In the genomic region with DNA sequence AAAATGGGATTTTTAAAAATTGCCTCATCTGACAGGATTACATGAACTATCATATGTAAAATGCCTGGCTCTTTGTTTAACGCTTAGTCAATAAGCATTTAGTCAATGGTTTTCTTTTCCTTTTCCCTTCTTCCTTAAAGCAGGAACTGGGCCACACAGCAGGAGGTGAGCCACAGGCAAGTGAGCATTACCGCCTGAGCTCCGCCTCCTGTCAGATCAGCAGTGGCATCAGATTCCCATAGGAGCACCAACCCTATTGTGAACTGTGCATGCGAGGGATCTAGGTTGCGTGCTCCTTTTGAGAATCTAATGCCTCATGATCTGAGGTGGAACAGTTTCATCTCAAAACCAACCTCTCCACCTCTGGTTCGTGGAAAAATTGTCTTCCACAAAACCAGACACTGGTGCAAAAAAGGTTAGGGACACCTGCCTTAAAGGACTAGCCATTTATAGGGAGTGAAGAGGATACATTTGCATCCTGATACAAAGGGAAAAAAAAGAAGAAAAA, we compare ENCODE assay signal across 20 cellular contexts.
A peak's percentile ranks its signal among the peaks of the same experiment; 100 is the strongest.
DNase-seq lines count a peak whose midpoint lies in the region; ATAC-seq and TF ChIP-seq lines count a peak whose summit lies in the region.
"Had no signal": no experiment of that assay in that cellular context is flagged by ENCODE, and none has a peak within 500 bp of the region (broad histone marks: within the 10 kb centered on the region; RNA-seq: fewer than 3 reads in every experiment).

No MANE protein-coding gene starts in this region.

- H3K36me3 ChIP-seq in PC-9 (ENCODE audit: low read depth) (no peaks in the 10 kb centered on the region), left lung (no peaks in the 10 kb centered on the region)
- H3K36me3 ChIP-seq: BE2C had no signal

- H3K4me2 ChIP-seq in PC-9: no peak overlapping the region

- H3K79me2 ChIP-seq in PC-9 (ENCODE audit: low read depth): no peaks in the 10 kb centered on the region

- no peaks in the 10 kb centered on the region for H3K27me3 ChIP-seq in PC-9 (ENCODE audit: insufficient read depth, low read depth)
- no peaks in the 10 kb centered on the region for H3K27me3 ChIP-seq in left lung
- H3K27me3 ChIP-seq: BE2C had no signal

- H3K9me2 ChIP-seq in PC-9 (ENCODE audit: insufficient read depth): no peaks in the 10 kb centered on the region

- no peaks in the 10 kb centered on the region for H3K4me1 ChIP-seq in PC-9 (replicated peaks; ENCODE audit: insufficient read depth)
- H3K4me1 ChIP-seq in left lung: no peaks in the 10 kb centered on the region
- H3K4me1 ChIP-seq: BE2C had no signal

- DNase-seq in NCI-H146 (lab: John Stamatoyannopoulos, UW) (peak; percentile 32), NCI-H146 treated with DMSO at 0.1 percent for 48 hours (lab: John Stamatoyannopoulos, UW; ENCODE audit: unreplicated experiment) (no peak), Daoy (ENCODE audit: low read depth) (peak; percentile 36), NCI-H69 (lab: John Stamatoyannopoulos, UW) (peak; percentile 39), iPS DF 19.7 (ENCODE audit: low read depth, low spot score) (peak; percentile 33), PC-9 (no peak), left lung (no peak)
- DNase-seq: BE2C; CD4-positive, CD25-positive, alpha-beta regulatory T cell; COR-L47; GM23248; HCEC 1CT; KG1; NCI-H1092 treated with DMSO at 0.1 percent for 48 hours; NCI-H1436 treated with DMSO at 0.1 percent for 48 hours; NCI-H2029 treated with DMSO at 0.1 percent for 48 hours; OCI-M1; Right ventricle myocardium superior; T-helper 9 cell had no signal

- no peaks in the 10 kb centered on the region for H3F3A ChIP-seq in PC-9 (ENCODE audit: insufficient read depth, low read depth)

- no peak overlapping the region for H2AFZ ChIP-seq in PC-9
- H2AFZ ChIP-seq: GM23248 had no signal

- H3K27ac ChIP-seq in PC-9 (no peak overlapping the region), left lung (no peak overlapping the region)
- H3K27ac ChIP-seq: GM23248 had no signal

- H3K9me3 ChIP-seq in PC-9 (ENCODE audit: insufficient read depth, low read depth) (no peaks in the 10 kb centered on the region), left lung (no peaks in the 10 kb centered on the region)
- H3K9me3 ChIP-seq: BE2C had no signal

- no peak overlapping the region for H3K4me3 ChIP-seq in PC-9
- no peak overlapping the region for H3K4me3 ChIP-seq in left lung
- H3K4me3 ChIP-seq: GM12878, GM23248 had no signal

- H4K20me1 ChIP-seq in PC-9 (ENCODE audit: insufficient read depth): no peaks in the 10 kb centered on the region

- BruUV-seq in PC-9 (replicated peaks; lab: Mats Ljungman, UMichigan): no TSS peak

- POLR2A ChIA-PET in PC-9 (lab: Charles Lee; ENCODE audit: unreplicated experiment): no interaction called here

- TF ChIP-seq CTCF in PC-9 (conservative IDR thresholded peaks at IDR 0.05) (no peak), left lung (IDR thresholded peaks at IDR 0.05) (no peak)

- CTCF ChIA-PET in PC-9 (lab: Charles Lee): no interaction called here

- ATAC-seq in left lung: no peak
- ATAC-seq: GM12878 had no signal

- intact Hi-C loops in PC-9 (cut with micrococcal nuclease; ENCODE audit: unreplicated experiment) (no loop called here), left lung (cut with DNase I) (no loop called here)

Comparison
In these comparisons a context has a peak if more than half of its experiments do, and no peak if none do; other contexts are left out.
1. DNase-seq: peak in NCI-H146 (single experiment), Daoy (single experiment), NCI-H69 (single experiment) and iPS DF 19.7 (single experiment); none in NCI-H146 treated with DMSO at 0.1 percent for 48 hours (single experiment), PC-9 (0 of 2) and left lung (0 of 2).